17 cellular contexts compared by ENCODE assay signal in the genomic region with DNA sequence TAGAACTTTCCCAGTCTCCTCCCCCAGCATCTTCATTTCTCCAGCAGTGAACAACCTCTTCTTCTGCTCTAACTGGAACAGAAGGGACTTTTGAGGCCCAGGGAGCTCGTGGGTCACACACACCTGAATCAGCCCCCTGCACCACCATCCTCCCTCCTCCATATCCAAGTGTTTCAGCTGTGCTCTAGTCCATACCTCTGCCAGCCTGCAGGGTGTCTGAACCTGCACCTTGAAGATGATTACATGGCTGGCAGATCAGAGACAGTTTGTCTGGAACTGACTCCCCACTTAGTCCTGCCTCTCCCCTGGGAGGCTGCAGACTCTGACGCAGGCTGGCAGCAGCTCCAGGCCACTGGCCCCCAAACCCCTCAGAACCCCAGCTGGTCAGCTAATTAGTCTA. TPM values are rescaled to one million over a fixed set of nuclear protein-coding genes. Genes with fewer than 3 reads are reported as not detected.
DNase-seq lines count a peak whose midpoint lies in the region; ATAC-seq, FAIRE-seq and TF ChIP-seq lines count a peak whose summit lies in the region.
"Had no signal": no experiment of that assay in that cellular context is flagged by ENCODE, and none has a peak within 500 bp of the region (broad histone marks: within the 10 kb centered on the region; RNA-seq: fewer than 3 reads in every experiment).

No MANE protein-coding gene starts in this region.

- no peak overlapping the region for H3K4me2 ChIP-seq in A549
- H3K4me2 ChIP-seq: BLaER1 treated with 17β-estradiol and CSF1 and Interleukin-3, amounts not matched to agents 10 nM and 100 nM had no signal

- no peak for TF ChIP-seq RAD21 in A549 (conservative IDR thresholded peaks at IDR 0.05 in 1 of 2, IDR thresholded peaks at IDR 0.05 in 1 of 2)

- no peak for TF ChIP-seq CTCF in A549 (IDR thresholded peaks at IDR 0.05)

- WGBS in A549 (ENCODE audit: missing lambda C conversion rate): 47% methylated on average over 2 of the region's 2 CpGs

- POLR2A ChIA-PET in A549 (lab: Yijun Ruan, JAX): no interaction called here

- no peak for TF ChIP-seq POLR2A in A549 (IDR thresholded peaks at IDR 0.05; ENCODE audit: low read length)

- H3K36me3 Mint-ChIP-seq in stimulated activated effector memory CD8-positive, alpha-beta T cell treated with anti-CD3 and anti-CD28 coated beads, Interleukin-12 subunit alpha, Interleukin-12 subunit beta, amount 100 ng/mL, for 72 hours: no peaks in the 10 kb centered on the region
- H3K36me3 Mint-ChIP-seq: CD4-positive, CD25-positive, alpha-beta regulatory T cell had no signal

- CTCF ChIA-PET in A549 (lab: Yijun Ruan, JAX): interaction anchor here (1.0 to 8.6 kb wide), 6 partner anchors 12 to 97 kb away, joined by 3 to 67 read pairs (median 4); a partner anchor contains a TSS

- ATAC-seq in A549 (peak; percentile 50 to 66; a peak in 3 of 6 replicates), GM21737 (IDR thresholded peaks at IDR 0.05; ENCODE audit: unreplicated experiment) (no peak)
- ATAC-seq in stimulated activated effector memory CD8-positive, alpha-beta T cell treated with anti-CD3 and anti-CD28 coated beads, Interleukin-12 subunit alpha, Interleukin-12 subunit beta, amount 100 ng/mL, for 72 hours: peak; percentile 22
- ATAC-seq: HepG2 had no signal

- H3K4me1 Mint-ChIP-seq in stimulated activated effector memory CD8-positive, alpha-beta T cell treated with anti-CD3 and anti-CD28 coated beads, Interleukin-12 subunit alpha, Interleukin-12 subunit beta, amount 100 ng/mL, for 72 hours: no peaks in the 10 kb centered on the region
- H3K4me1 Mint-ChIP-seq: CD4-positive, CD25-positive, alpha-beta regulatory T cell had no signal

- no peak overlapping the region for H3K4me3 ChIP-seq in A549
- H3K4me3 ChIP-seq: BLaER1 treated with 17β-estradiol and CSF1 and Interleukin-3, amounts not matched to agents 10 nM and 100 nM had no signal

- H3K27ac Mint-ChIP-seq in stimulated activated effector memory CD8-positive, alpha-beta T cell treated with anti-CD3 and anti-CD28 coated beads, Interleukin-12 subunit alpha, Interleukin-12 subunit beta, amount 100 ng/mL, for 72 hours: no peak overlapping the region
- H3K27ac Mint-ChIP-seq: CD4-positive, CD25-positive, alpha-beta regulatory T cell; H9 had no signal

- FAIRE-seq in A549 (lab: Jason Lieb, UNC): no peak
- FAIRE-seq: GM12891, HepG2, HTR-8/SVneo had no signal

- no peak for TF ChIP-seq EP300 in A549 (IDR thresholded peaks at IDR 0.05)

- no peaks in the 10 kb centered on the region for H3K9me3 Mint-ChIP-seq in stimulated activated effector memory CD8-positive, alpha-beta T cell treated with anti-CD3 and anti-CD28 coated beads, Interleukin-12 subunit alpha, Interleukin-12 subunit beta, amount 100 ng/mL, for 72 hours
- H3K9me3 Mint-ChIP-seq: H9 had no signal

- no peaks in the 10 kb centered on the region for H3K4me1 ChIP-seq in A549

- DNase-seq in DMS 273 (lab: John Stamatoyannopoulos, UW; ENCODE audit: unreplicated experiment): peak; percentile 7
- no peak for DNase-seq in DMS 273 treated with DMSO at 0.1 percent for 48 hours (lab: John Stamatoyannopoulos, UW)
- DNase-seq in A549 (ENCODE audit: low read depth in 1 of 2, low spot score in 1 of 2): no peak
- DNase-seq in stimulated activated effector memory CD8-positive, alpha-beta T cell treated with anti-CD3 and anti-CD28 coated beads, Interleukin-12 subunit alpha, Interleukin-12 subunit beta, amount 100 ng/mL, for 72 hours (ENCODE audit: low spot score in 2 of 2): no peak
- DNase-seq in activated T-cell treated with anti-CD3 and anti-CD28 coated beads for 4 hours: no peak
- DNase-seq: ACHN; CD4-positive, CD25-positive, alpha-beta regulatory T cell; DMS79; GOT3; H9 had no signal

- H3K27ac ChIP-seq in A549: no peak overlapping the region
- peak overlapping the region; percentile 22 for H3K27ac ChIP-seq in angular gyrus (ENCODE audit: low read depth, low read length)
- H3K27ac ChIP-seq: 22Rv1; BLaER1 treated with 17β-estradiol and CSF1 and Interleukin-3, amounts not matched to agents 10 nM and 100 nM had no signal

- no peak overlapping the region for H3K4me3 Mint-ChIP-seq in stimulated activated effector memory CD8-positive, alpha-beta T cell treated with anti-CD3 and anti-CD28 coated beads, Interleukin-12 subunit alpha, Interleukin-12 subunit beta, amount 100 ng/mL, for 72 hours
- H3K4me3 Mint-ChIP-seq: CD4-positive, CD25-positive, alpha-beta regulatory T cell; H9 had no signal

- no peaks in the 10 kb centered on the region for H3K9me3 ChIP-seq in A549
- H3K9me3 ChIP-seq: BLaER1 treated with 17β-estradiol and CSF1 and Interleukin-3, amounts not matched to agents 10 nM and 100 nM had no signal

TF ChIP-seq in A549, 52 proteins besides CTCF, POLR2A, EP300 and RAD21:
- TF ChIP-seq MAFK (IDR thresholded peaks at IDR 0.05; ENCODE audit: partially characterized antibody): no peak
- no peak for TF ChIP-seq MAZ (IDR thresholded peaks at IDR 0.05; ENCODE audit: borderline replicate concordance, low read depth, low read length)
- TF ChIP-seq FOXS1 (CRISPR knock-in tag; IDR thresholded peaks at IDR 0.05): no peak
- TF ChIP-seq HDAC2 (IDR thresholded peaks at IDR 0.05): no peak

RNA-seq across cellular contexts. Expression of a gene that starts 12.1 kb away (rescaled TPM):
- polyA plus RNA-seq in A549 (2011; rRNA removed) (0.08 and 0.19 TPM in 2 replicates), A549 (2017; fragmentation: RNase III; extraction: RNeasy Plus Mini Kit Qiagen cat#74134 plus additional on column Dnase treatment) (0.03 to 0.13 TPM in 2 of 3 replicates, not detected in the other)
- 0.03 and 0.05 TPM in 2 replicates for polyA plus RNA-seq in A549 (2012; cell fraction: cytosol; rRNA removed)
- 0.06 TPM in 2 replicates for polyA plus RNA-seq in A549 (2012; cell fraction: nucleus; rRNA removed)
- polyA minus RNA-seq in A549 (2011; rRNA and poly(A)+ RNA removed): 0.08 and 0.34 TPM in 2 replicates
- polyA plus RNA-seq: CD4-positive, CD25-positive, alpha-beta regulatory T cell; HepG2 had no signal

RNA-seq across cellular contexts. Expression of a gene that starts 56.6 kb away (rescaled TPM):
- 7.3 and 11.6 TPM in 2 replicates for polyA plus RNA-seq in A549 (2011; rRNA removed)
- polyA plus RNA-seq in A549 (2012; cell fraction: cytosol; rRNA removed): 5.8 and 6.5 TPM in 2 replicates
- polyA plus RNA-seq in A549 (2012; cell fraction: nucleus; rRNA removed): 19.8 and 28.4 TPM in 2 replicates
- polyA plus RNA-seq in A549 (2017; fragmentation: RNase III; extraction: RNeasy Plus Mini Kit Qiagen cat#74134 plus additional on column Dnase treatment): 8.1 to 11.1 TPM (median 9.1 TPM) in 3 replicates
- polyA minus RNA-seq in A549 (2011; rRNA and poly(A)+ RNA removed): 15.0 and 19.3 TPM in 2 replicates
